Comparison of ENCODE assay signal across 8 cellular contexts in genomic region chr9:17802249-17802857, GRCh38.
DNase-seq lines count a peak whose midpoint lies in the region; ATAC-seq and TF ChIP-seq lines count a peak whose summit lies in the region.

No MANE protein-coding gene starts in this region.

- no peaks in the 10 kb centered on the region for H3K4me1 ChIP-seq in stomach

- intact Hi-C loops in stomach (cut with DNase I; ENCODE audit: low total_unique reads) = loop anchor here (10.0 kb wide), 1 partner anchor 412 kb away; no protein-coding TSS in a partner anchor

- DNase-seq in SKM-1 treated with dmso at 0.1 percent for 144 hours (lab: John Stamatoyannopoulos, UW; ENCODE audit: unreplicated experiment) (peak; percentile 31), SKM-1 (lab: John Stamatoyannopoulos, UW; ENCODE audit: unreplicated experiment) (no peak), NCI-H446 treated with DMSO at 0.1 percent for 48 hours (lab: John Stamatoyannopoulos, UW) (peak; percentile 14), epithelial cell of esophagus (ENCODE audit: low read depth) (peak; percentile 24), stomach (no peak), pons (ENCODE audit: low spot score) (no peak), mucosa of gallbladder (ENCODE audit: low spot score) (no peak)

- H3K27ac ChIP-seq in stomach = no peak overlapping the region

- no peak overlapping the region for H3K4me3 ChIP-seq in epithelial cell of esophagus (ENCODE audit: low read length)
- H3K4me3 ChIP-seq in stomach = no peak overlapping the region

- TF ChIP-seq EP300 in stomach (IDR thresholded peaks at IDR 0.05) = no peak

- peak; percentile 54 for TF ChIP-seq CTCF in epithelial cell of esophagus (IDR thresholded peaks at IDR 0.05; ENCODE audit: insufficient read depth, low read depth, low read length, missing control alignments)
- TF ChIP-seq CTCF in stomach (IDR thresholded peaks at IDR 0.05) = peak in 5 of 7 experiments; percentile 13 to 52 (median 44)

- 41 to 50% (median 42%) methylated on average over 3 of the region's 3 CpGs for WGBS in stomach, 5 donors

- no peaks in the 10 kb centered on the region for H3K27me3 ChIP-seq in stomach

- ATAC-seq in GM19455 (IDR thresholded peaks at IDR 0.05; ENCODE audit: unreplicated experiment) = no peak

- H3K9me3 ChIP-seq in stomach = no peaks in the 10 kb centered on the region

- H3K36me3 ChIP-seq in stomach = no peaks in the 10 kb centered on the region

- no peak for TF ChIP-seq POLR2A in stomach (IDR thresholded peaks at IDR 0.05)

Comparison
In these comparisons a context has a peak if more than half of its experiments do, and no peak if none do; other contexts are left out.
1. DNase-seq: peak in SKM-1 treated with dmso at 0.1 percent for 144 hours (single experiment), NCI-H446 treated with DMSO at 0.1 percent for 48 hours (single experiment) and epithelial cell of esophagus (single experiment); none in SKM-1 (single experiment), stomach (single experiment), pons (single experiment) and mucosa of gallbladder (single experiment).